ENCODE assay signal across 1 cellular context in the genomic region with DNA sequence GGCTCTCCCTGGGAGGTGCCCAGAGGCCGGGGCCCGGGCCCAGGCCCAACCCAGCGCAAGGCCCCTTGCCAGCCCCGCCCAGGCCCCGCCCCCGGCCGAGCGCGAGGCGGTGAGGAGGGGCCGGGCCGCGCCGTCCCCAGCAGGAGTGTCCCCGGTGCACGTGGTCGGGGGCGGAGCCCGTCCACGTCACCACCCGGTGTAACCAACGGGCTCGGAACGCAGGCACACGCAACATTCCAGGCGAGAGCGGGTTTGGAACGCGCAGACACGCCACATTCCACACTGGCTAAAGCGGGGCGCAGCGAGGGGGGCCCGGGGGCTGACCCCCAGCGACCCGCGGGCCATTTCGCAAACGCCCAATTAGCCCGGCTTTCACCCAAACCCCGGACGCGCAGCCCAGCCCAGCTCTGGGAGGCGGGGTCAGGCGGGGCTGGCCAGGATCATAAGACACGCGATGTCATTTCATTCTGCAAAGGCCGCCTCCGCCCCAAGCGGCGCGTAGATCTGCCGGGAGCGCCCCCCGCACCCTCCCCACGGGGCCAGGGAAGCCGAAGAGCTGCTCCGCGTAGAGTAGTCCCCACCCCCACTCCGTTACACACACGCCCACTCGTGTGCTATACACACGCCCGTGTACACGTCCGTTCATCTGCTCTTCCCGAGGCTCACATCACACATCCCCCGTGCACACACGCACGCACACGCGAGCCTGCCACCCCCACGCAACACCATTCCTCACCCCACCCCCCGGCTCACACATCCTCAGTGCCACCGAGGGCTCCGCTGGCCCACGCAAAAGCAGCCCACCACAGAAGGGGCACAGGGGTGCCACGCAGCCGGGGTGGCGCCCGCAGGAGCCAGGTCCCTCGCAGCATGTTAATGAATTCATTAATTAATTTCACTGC.
TF ChIP-seq lines count a peak whose summit lies in the region.

No MANE protein-coding gene starts in this region.

TF ChIP-seq in GM23338, 12 proteins besides CTCF, POLR2A, EP300 and RAD21 (continued from another document):
- TF ChIP-seq, protein P1, sequence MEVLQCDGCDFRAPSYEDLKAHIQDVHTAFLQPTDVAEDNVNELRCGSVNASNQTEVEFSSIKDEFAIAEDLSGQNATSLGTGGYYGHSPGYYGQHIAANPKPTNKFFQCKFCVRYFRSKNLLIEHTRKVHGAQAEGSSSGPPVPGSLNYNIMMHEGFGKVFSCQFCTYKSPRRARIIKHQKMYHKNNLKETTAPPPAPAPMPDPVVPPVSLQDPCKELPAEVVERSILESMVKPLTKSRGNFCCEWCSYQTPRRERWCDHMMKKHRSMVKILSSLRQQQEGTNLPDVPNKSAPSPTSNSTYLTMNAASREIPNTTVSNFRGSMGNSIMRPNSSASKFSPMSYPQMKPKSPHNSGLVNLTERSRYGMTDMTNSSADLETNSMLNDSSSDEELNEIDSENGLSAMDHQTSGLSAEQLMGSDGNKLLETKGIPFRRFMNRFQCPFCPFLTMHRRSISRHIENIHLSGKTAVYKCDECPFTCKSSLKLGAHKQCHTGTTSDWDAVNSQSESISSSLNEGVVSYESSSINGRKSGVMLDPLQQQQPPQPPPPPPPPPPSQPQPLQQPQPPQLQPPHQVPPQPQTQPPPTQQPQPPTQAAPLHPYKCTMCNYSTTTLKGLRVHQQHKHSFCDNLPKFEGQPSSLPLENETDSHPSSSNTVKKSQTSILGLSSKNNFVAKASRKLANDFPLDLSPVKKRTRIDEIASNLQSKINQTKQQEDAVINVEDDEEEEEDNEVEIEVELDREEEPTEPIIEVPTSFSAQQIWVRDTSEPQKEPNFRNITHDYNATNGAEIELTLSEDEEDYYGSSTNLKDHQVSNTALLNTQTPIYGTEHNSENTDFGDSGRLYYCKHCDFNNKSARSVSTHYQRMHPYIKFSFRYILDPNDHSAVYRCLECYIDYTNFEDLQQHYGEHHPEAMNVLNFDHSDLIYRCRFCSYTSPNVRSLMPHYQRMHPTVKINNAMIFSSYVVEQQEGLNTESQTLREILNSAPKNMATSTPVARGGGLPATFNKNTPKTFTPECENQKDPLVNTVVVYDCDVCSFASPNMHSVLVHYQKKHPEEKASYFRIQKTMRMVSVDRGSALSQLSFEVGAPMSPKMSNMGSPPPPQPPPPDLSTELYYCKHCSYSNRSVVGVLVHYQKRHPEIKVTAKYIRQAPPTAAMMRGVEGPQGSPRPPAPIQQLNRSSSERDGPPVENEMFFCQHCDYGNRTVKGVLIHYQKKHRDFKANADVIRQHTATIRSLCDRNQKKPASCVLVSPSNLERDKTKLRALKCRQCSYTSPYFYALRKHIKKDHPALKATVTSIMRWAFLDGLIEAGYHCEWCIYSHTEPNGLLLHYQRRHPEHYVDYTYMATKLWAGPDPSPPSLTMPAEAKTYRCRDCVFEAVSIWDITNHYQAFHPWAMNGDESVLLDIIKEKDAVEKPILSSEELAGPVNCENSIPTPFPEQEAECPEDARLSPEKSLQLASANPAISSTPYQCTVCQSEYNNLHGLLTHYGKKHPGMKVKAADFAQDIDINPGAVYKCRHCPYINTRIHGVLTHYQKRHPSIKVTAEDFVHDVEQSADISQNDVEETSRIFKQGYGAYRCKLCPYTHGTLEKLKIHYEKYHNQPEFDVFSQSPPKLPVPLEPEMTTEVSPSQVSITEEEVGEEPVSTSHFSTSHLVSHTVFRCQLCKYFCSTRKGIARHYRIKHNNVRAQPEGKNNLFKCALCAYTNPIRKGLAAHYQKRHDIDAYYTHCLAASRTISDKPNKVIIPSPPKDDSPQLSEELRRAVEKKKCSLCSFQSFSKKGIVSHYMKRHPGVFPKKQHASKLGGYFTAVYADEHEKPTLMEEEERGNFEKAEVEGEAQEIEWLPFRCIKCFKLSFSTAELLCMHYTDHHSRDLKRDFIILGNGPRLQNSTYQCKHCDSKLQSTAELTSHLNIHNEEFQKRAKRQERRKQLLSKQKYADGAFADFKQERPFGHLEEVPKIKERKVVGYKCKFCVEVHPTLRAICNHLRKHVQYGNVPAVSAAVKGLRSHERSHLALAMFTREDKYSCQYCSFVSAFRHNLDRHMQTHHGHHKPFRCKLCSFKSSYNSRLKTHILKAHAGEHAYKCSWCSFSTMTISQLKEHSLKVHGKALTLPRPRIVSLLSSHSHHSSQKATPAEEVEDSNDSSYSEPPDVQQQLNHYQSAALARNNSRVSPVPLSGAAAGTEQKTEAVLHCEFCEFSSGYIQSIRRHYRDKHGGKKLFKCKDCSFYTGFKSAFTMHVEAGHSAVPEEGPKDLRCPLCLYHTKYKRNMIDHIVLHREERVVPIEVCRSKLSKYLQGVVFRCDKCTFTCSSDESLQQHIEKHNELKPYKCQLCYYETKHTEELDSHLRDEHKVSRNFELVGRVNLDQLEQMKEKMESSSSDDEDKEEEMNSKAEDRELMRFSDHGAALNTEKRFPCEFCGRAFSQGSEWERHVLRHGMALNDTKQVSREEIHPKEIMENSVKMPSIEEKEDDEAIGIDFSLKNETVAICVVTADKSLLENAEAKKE (CRISPR knock-in tag; IDR thresholded peaks at IDR 0.05) = no peak
- no peak for TF ChIP-seq EZH2 (IDR thresholded peaks at IDR 0.05; ENCODE audit: low read depth, unreplicated experiment)
- TF ChIP-seq, protein P2, sequence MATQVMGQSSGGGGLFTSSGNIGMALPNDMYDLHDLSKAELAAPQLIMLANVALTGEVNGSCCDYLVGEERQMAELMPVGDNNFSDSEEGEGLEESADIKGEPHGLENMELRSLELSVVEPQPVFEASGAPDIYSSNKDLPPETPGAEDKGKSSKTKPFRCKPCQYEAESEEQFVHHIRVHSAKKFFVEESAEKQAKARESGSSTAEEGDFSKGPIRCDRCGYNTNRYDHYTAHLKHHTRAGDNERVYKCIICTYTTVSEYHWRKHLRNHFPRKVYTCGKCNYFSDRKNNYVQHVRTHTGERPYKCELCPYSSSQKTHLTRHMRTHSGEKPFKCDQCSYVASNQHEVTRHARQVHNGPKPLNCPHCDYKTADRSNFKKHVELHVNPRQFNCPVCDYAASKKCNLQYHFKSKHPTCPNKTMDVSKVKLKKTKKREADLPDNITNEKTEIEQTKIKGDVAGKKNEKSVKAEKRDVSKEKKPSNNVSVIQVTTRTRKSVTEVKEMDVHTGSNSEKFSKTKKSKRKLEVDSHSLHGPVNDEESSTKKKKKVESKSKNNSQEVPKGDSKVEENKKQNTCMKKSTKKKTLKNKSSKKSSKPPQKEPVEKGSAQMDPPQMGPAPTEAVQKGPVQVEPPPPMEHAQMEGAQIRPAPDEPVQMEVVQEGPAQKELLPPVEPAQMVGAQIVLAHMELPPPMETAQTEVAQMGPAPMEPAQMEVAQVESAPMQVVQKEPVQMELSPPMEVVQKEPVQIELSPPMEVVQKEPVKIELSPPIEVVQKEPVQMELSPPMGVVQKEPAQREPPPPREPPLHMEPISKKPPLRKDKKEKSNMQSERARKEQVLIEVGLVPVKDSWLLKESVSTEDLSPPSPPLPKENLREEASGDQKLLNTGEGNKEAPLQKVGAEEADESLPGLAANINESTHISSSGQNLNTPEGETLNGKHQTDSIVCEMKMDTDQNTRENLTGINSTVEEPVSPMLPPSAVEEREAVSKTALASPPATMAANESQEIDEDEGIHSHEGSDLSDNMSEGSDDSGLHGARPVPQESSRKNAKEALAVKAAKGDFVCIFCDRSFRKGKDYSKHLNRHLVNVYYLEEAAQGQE (IDR thresholded peaks at IDR 0.05; ENCODE audit: unreplicated experiment) = no peak
TF ChIP-seq in GM23338: peak in this region for 2.
